Comparison of ENCODE assay signal across 25 cellular contexts in the genomic region with DNA sequence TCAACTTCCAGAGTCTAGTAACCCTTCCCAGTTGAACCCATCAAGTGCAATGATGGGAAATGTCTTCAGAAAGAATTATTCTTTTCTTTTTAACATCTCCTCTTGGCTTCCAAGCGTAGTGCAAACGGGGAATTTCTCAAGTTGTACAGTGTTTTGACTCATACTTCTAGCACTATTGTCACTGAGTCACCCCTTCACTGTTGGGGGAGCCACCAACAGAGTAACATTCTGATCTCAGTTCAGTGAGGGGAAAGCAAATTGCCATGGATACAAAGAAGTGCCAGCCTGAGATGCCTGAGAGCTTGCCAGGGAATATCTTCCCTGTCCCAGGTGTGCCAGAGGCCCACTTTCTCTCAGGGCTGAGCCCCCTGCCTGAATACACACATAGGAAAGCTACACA. TPM values are rescaled to one million over a fixed set of nuclear protein-coding genes. Genes with fewer than 3 reads are reported as not detected.
DNase-seq lines count a peak whose midpoint lies in the region; ATAC-seq lines count a peak whose summit lies in the region.
"Had no signal": no experiment of that assay in that cellular context is flagged by ENCODE, and none has a peak within 500 bp of the region (broad histone marks: within the 10 kb centered on the region; RNA-seq: fewer than 3 reads in every experiment).

No MANE protein-coding gene starts in this region.

- H3K27ac Mint-ChIP-seq in activated naive CD4-positive, alpha-beta T cell treated with anti-CD3 and anti-CD28 coated beads, Interleukin-2, amount 50 U/mL, for 72 hours = peak overlapping the region in 1 of 2 donors; percentile 7
- no peak overlapping the region for H3K27ac Mint-ChIP-seq in stimulated activated naive CD8-positive, alpha-beta T cell treated with anti-CD3 and anti-CD28 coated beads, Interleukin-15, amount 100 ng/mL, for 72 hours
- H3K27ac Mint-ChIP-seq: CD8-positive, alpha-beta T cell; H9; HFFc6; IgD-negative memory B cell had no signal

- no peaks in the 10 kb centered on the region for H3K9me3 Mint-ChIP-seq in activated naive CD4-positive, alpha-beta T cell treated with anti-CD3 and anti-CD28 coated beads, Interleukin-2, amount 50 U/mL, for 72 hours
- no peaks in the 10 kb centered on the region for H3K9me3 Mint-ChIP-seq in stimulated activated naive CD8-positive, alpha-beta T cell treated with anti-CD3 and anti-CD28 coated beads, Interleukin-15, amount 100 ng/mL, for 72 hours
- H3K9me3 Mint-ChIP-seq: CD8-positive, alpha-beta T cell; HFFc6; IgD-negative memory B cell had no signal

- no peak overlapping the region for H3K4me3 Mint-ChIP-seq in stimulated activated naive CD8-positive, alpha-beta T cell treated with anti-CD3 and anti-CD28 coated beads, Interleukin-15, amount 100 ng/mL, for 72 hours
- H3K4me3 Mint-ChIP-seq: CD8-positive, alpha-beta T cell; H9; HFFc6; IgD-negative memory B cell had no signal

- no peaks in the 10 kb centered on the region for H3K27me3 Mint-ChIP-seq in stimulated activated naive CD8-positive, alpha-beta T cell treated with anti-CD3 and anti-CD28 coated beads, Interleukin-15, amount 100 ng/mL, for 72 hours
- H3K27me3 Mint-ChIP-seq: IgD-negative memory B cell had no signal

- peaks cover 13% of the 10 kb centered on the region for H3K4me1 Mint-ChIP-seq in stimulated activated naive CD8-positive, alpha-beta T cell treated with anti-CD3 and anti-CD28 coated beads, Interleukin-15, amount 100 ng/mL, for 72 hours
- H3K4me1 Mint-ChIP-seq: H9 had no signal

- peak; percentile 80 to 96 for ATAC-seq in activated naive CD4-positive, alpha-beta T cell treated with anti-CD3 and anti-CD28 coated beads, Interleukin-2, amount 50 U/mL, for 72 hours
- ATAC-seq in stimulated activated naive CD8-positive, alpha-beta T cell treated with anti-CD3 and anti-CD28 coated beads, Interleukin-15, amount 100 ng/mL, for 72 hours = peak; percentile 89
- ATAC-seq: CD8-positive, alpha-beta T cell had no signal

- peak; percentile 37 for DNase-seq in activated CD4-positive, alpha-beta T cell treated with anti-CD3 and anti-CD28 coated beads for 48 hours
- no peak for DNase-seq in activated CD4-positive, alpha-beta T cell treated with anti-CD3 and anti-CD28 coated beads, Interleukin-2, amount 50 U/mL, for 48 hours
- DNase-seq in activated naive CD4-positive, alpha-beta T cell treated with anti-CD3 and anti-CD28 coated beads, Interleukin-2, amount 50 U/mL, for 72 hours (ENCODE audit: low spot score in 2 of 2) = no peak
- DNase-seq in activated naive CD4-positive, alpha-beta T cell treated with anti-CD3 and anti-CD28 coated beads, Interleukin-2, amount 50 U/mL, for 16 hours = no peak
- DNase-seq in astrocyte of the hippocampus (ENCODE audit: low read depth, low spot score) (peak; percentile 20), UCSD-AML1 (lab: John Stamatoyannopoulos, UW; ENCODE audit: unreplicated experiment) (no peak), ecto neural progenitor cell (ENCODE audit: low spot score) (no peak)
- no peak for DNase-seq in stimulated activated naive CD8-positive, alpha-beta T cell treated with anti-CD3 and anti-CD28 coated beads, Interleukin-15, amount 100 ng/mL, for 72 hours
- DNase-seq: AML-193; C1 segment of cervical spinal cord; CD8-positive, alpha-beta T cell; DMS153; H9; HFFc6; MV-4-11; NCI-H1105 treated with DMSO at 0.1 percent for 48 hours; NCI-H2029 treated with DMSO at 0.1 percent for 48 hours; NCI-H2171; NCI-H345; NCI-H524; NCI-H774; NK-92 treated with Interleukin-12 subunit alpha and Interleukin-12 subunit beta, amount 100 ng/mL, for 24 hours had no signal

- peaks cover 16 to 30% of the 10 kb centered on the region in 2 donors for H3K36me3 Mint-ChIP-seq in activated naive CD4-positive, alpha-beta T cell treated with anti-CD3 and anti-CD28 coated beads, Interleukin-2, amount 50 U/mL, for 72 hours

RNA-seq across cellular contexts. Expression of gene CYP3A5, which starts 31.0 kb away (rescaled TPM):
- under 1 TPM in 1 of 2 donors, not detected in 1; 0.41 TPM for total RNA-seq in activated naive CD4-positive, alpha-beta T cell treated with anti-CD3 and anti-CD28 coated beads, Interleukin-2, amount 50 U/mL, for 72 hours
- total RNA-seq: CD8-positive, alpha-beta T cell; G401; H9 had no signal

RNA-seq across cellular contexts. Expression of gene ZSCAN25, which starts 32.1 kb away (rescaled TPM):
- 10 to 100 TPM; 30.7 to 31.8 TPM for total RNA-seq in activated naive CD4-positive, alpha-beta T cell treated with anti-CD3 and anti-CD28 coated beads, Interleukin-2, amount 50 U/mL, for 72 hours

RNA-seq across cellular contexts. Expression of gene TMEM225B, which starts 50.8 kb away (rescaled TPM):
- 1 to 10 TPM in 1 of 2 donors, under 1 TPM in 1; 0.76 to 4.1 TPM for total RNA-seq in activated naive CD4-positive, alpha-beta T cell treated with anti-CD3 and anti-CD28 coated beads, Interleukin-2, amount 50 U/mL, for 72 hours
- total RNA-seq: A172, G401, H9 had no signal

Comparison
In these comparisons a context has a peak if more than half of its experiments do, and no peak if none do; other contexts are left out.
1. DNase-seq: peak in activated CD4-positive, alpha-beta T cell treated with anti-CD3 and anti-CD28 coated beads for 48 hours (single experiment) and astrocyte of the hippocampus (single experiment); none in activated CD4-positive, alpha-beta T cell treated with anti-CD3 and anti-CD28 coated beads, Interleukin-2, amount 50 U/mL, for 48 hours (0 of 2), activated naive CD4-positive, alpha-beta T cell treated with anti-CD3 and anti-CD28 coated beads, Interleukin-2, amount 50 U/mL, for 72 hours (0 of 2), activated naive CD4-positive, alpha-beta T cell treated with anti-CD3 and anti-CD28 coated beads, Interleukin-2, amount 50 U/mL, for 16 hours (single experiment), stimulated activated naive CD8-positive, alpha-beta T cell treated with anti-CD3 and anti-CD28 coated beads, Interleukin-15, amount 100 ng/mL, for 72 hours (0 of 2), UCSD-AML1 (single experiment) and ecto neural progenitor cell (single experiment).